In the genomic region with DNA sequence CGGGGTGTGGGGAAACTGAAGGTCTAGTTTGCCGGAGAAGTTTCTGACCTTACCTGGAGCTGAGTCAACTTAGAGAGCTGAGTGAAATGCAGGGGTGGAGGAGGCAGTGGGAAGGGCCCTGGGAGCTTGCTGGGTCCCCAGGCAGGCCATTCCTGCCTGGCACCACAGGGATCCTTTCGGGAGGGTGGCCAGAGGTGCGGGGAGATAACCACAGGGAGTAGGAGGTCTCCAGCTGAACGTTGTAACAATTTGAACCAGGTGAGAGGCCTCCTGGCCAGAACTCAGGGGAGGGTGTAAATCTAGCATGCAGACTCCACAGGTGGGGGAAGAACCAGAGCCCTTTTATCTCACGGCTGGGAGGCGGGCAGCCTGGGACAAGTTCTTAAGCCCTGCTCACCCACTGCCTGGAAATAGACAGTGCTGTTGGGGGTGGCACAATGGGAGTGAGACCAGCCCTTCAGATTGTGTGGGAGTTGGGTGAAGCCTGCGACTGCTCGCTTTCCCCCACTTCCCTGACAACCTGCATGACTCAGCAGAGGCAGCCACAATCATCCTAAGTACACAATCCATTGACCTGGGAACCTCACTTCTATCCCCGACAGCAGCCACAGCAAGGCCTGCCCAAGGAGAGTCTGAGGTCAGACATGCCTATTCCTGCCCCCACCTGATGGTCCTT, we compare ENCODE assay signal across 28 cellular contexts.
DNase-seq lines count a peak whose midpoint lies in the region; ATAC-seq, FAIRE-seq and TF ChIP-seq lines count a peak whose summit lies in the region.
"Had no signal": no experiment of that assay in that cellular context is flagged by ENCODE, and none has a peak within 500 bp of the region (broad histone marks: within the 10 kb centered on the region; RNA-seq: fewer than 3 reads in every experiment).

No MANE protein-coding gene starts in this region.

- CTCF ChIA-PET in HepG2 (lab: Yijun Ruan, JAX; ENCODE audit: low intra/inter-chr PET ratio, low total read pairs): no interaction called here
- CTCF ChIA-PET in GM10248 (lab: Yijun Ruan, JAX): no interaction called here

- H4K20me1 ChIP-seq in HepG2 (ENCODE audit: insufficient read depth, low read length): no peaks in the 10 kb centered on the region

- H3K27ac ChIP-seq in HepG2 (ENCODE audit: extremely low read length, insufficient read depth, low read length) (no peak overlapping the region), right lobe of liver (no peak overlapping the region), endodermal cell (ENCODE audit: low read depth, low read length) (no peak overlapping the region)
- H3K27ac ChIP-seq: brain microvascular endothelial cell, colonic mucosa, heart left ventricle, HL-60, parathyroid adenoma, spleen, WERI-Rb-1 had no signal

- no TSS peak for BruUV-seq in HepG2 (replicated peaks; lab: Mats Ljungman, UMichigan)

- WGBS in HepG2 (ENCODE audit: low lambda C conversion rate): 25% methylated on average over 5 of the region's 10 CpGs
- WGBS in right lobe of liver (ENCODE audit: insufficient coverage, low coverage, low lambda C conversion rate, missing lambda C conversion rate): 69% methylated on average over 5 of the region's 10 CpGs
- WGBS in endodermal cell (ENCODE audit: insufficient coverage in 1 of 2, insufficient read length in 1 of 2), 2 experiments: 80 to 82% methylated on average over 2 to 10 of the region's 10 CpGs

- H3K27me3 Mint-ChIP-seq in endodermal cell (ENCODE audit: insufficient read depth): peaks cover 9% of the 10 kb centered on the region
- H3K27me3 Mint-ChIP-seq: activated CD8-positive, alpha-beta memory T cell treated with anti-CD3 and anti-CD28 coated beads, Interleukin-2, amount 10 ng/mL, durations not matched to agents 7 days and 5 days; type B pancreatic cell had no signal

- POLR2A ChIA-PET in HepG2 (lab: Yijun Ruan, JAX): no interaction called here
- POLR2A ChIA-PET in GM10248 (lab: Yijun Ruan, JAX): no interaction called here

- H3K36me3 Mint-ChIP-seq in endodermal cell (ENCODE audit: low read depth): no peaks in the 10 kb centered on the region
- H3K36me3 Mint-ChIP-seq: activated CD8-positive, alpha-beta memory T cell treated with anti-CD3 and anti-CD28 coated beads, Interleukin-2, amount 10 ng/mL, durations not matched to agents 7 days and 5 days; type B pancreatic cell had no signal

- H3K9me3 Mint-ChIP-seq in endodermal cell: peaks cover 11% of the 10 kb centered on the region
- H3K9me3 Mint-ChIP-seq: type B pancreatic cell had no signal

- H3K4me3 ChIP-seq in HepG2 (replicated peaks in 1 of 3; ENCODE audit: insufficient read depth in 1 of 3, low read depth in 2 of 3, low read length in 3 of 3) (no peak overlapping the region), right lobe of liver (no peak overlapping the region), endodermal cell (ENCODE audit: low read length) (no peak overlapping the region)
- H3K4me3 ChIP-seq: colonic mucosa, heart left ventricle, spleen had no signal

- FAIRE-seq in HepG2 (lab: Jason Lieb, UNC) (no peak), urothelium cell line (lab: Jason Lieb, UNC) (no peak)

- H3K9me3 ChIP-seq in HepG2 (ENCODE audit: low read length) (no peaks in the 10 kb centered on the region), right lobe of liver (no peaks in the 10 kb centered on the region), endodermal cell (ENCODE audit: control insufficient read depth, low read length) (peaks cover 24% of the 10 kb centered on the region)
- H3K9me3 ChIP-seq: colonic mucosa had no signal

- no peak overlapping the region for H3K4me3 Mint-ChIP-seq in endodermal cell
- H3K4me3 Mint-ChIP-seq: activated CD8-positive, alpha-beta memory T cell treated with anti-CD3 and anti-CD28 coated beads, Interleukin-2, amount 10 ng/mL, durations not matched to agents 7 days and 5 days; activated naive CD4-positive, alpha-beta T cell treated with anti-CD3 and anti-CD28 coated beads for 36 hours; type B pancreatic cell had no signal

- H3K4me1 Mint-ChIP-seq in endodermal cell: peaks cover 23% of the 10 kb centered on the region
- H3K4me1 Mint-ChIP-seq: activated CD8-positive, alpha-beta memory T cell treated with anti-CD3 and anti-CD28 coated beads, Interleukin-2, amount 10 ng/mL, durations not matched to agents 7 days and 5 days had no signal

- H3K27me3 ChIP-seq in HepG2 (ENCODE audit: control insufficient read depth in 1 of 2, insufficient read depth in 2 of 2, low read length in 2 of 2) (no peaks in the 10 kb centered on the region), right lobe of liver (no peaks in the 10 kb centered on the region), endodermal cell (ENCODE audit: control insufficient read depth, insufficient read depth, low read length, poor library complexity, severe bottlenecking) (peaks cover 16% of the 10 kb centered on the region)
- H3K27me3 ChIP-seq: brain microvascular endothelial cell, colonic mucosa, heart left ventricle, spleen had no signal

- peak overlapping the region; percentile 5 for H2AFZ ChIP-seq in HepG2 (ENCODE audit: low read length)
- H2AFZ ChIP-seq: parathyroid adenoma had no signal

- ATAC-seq in HepG2 (peak; percentile 80), right lobe of liver (no peak)
- ATAC-seq: activated CD8-positive, alpha-beta memory T cell treated with anti-CD3 and anti-CD28 coated beads, Interleukin-2, amount 10 ng/mL, durations not matched to agents 7 days and 5 days; heart left ventricle; right cardiac atrium had no signal

- H3K79me2 ChIP-seq in HepG2 (ENCODE audit: insufficient read depth, low read length): no peaks in the 10 kb centered on the region
- H3K79me2 ChIP-seq: parathyroid adenoma had no signal

- peak overlapping the region; percentile 13 for H3K27ac Mint-ChIP-seq in endodermal cell
- H3K27ac Mint-ChIP-seq: activated CD8-positive, alpha-beta memory T cell treated with anti-CD3 and anti-CD28 coated beads, Interleukin-2, amount 10 ng/mL, durations not matched to agents 7 days and 5 days; activated naive CD4-positive, alpha-beta T cell treated with anti-CD3 and anti-CD28 coated beads for 36 hours; type B pancreatic cell had no signal

- DNase-seq in HepG2 (ENCODE audit: low spot score) (peak; percentile 16), right lobe of liver (no peak), NCI-H345 treated with DMSO at 0.1 percent for 48 hours (lab: John Stamatoyannopoulos, UW; ENCODE audit: unreplicated experiment) (peak; percentile 79), endodermal cell (peak; percentile 68), urothelium cell line (ENCODE audit: low spot score) (peak; percentile 16), AML-193 (lab: John Stamatoyannopoulos, UW) (no peak), GM10248 (ENCODE audit: extremely low spot score) (no peak)
- DNase-seq in stimulated activated naive CD4-positive, alpha-beta T cell (lab: John Stamatoyannopoulos, UW): no peak
- DNase-seq: activated CD8-positive, alpha-beta memory T cell treated with anti-CD3 and anti-CD28 coated beads, Interleukin-2, amount 10 ng/mL, durations not matched to agents 7 days and 5 days; activated naive CD4-positive, alpha-beta T cell treated with anti-CD3 and anti-CD28 coated beads for 36 hours; activated T-cell treated with anti-CD3 and anti-CD28 coated beads, Interleukin-2, amount 50 U/mL, for 48 hours; amniotic stem cell; brain microvascular endothelial cell; colonic mucosa; DND-41; effector CD8-positive, alpha-beta T cell; erythroblast; foreskin fibroblast; NCI-H1092; NCI-H1930; NCI-H446 treated with DMSO at 0.1 percent for 48 hours; spleen; WERI-Rb-1 had no signal

- H3K4me2 ChIP-seq in HepG2 (ENCODE audit: low read depth, low read length): 0 out of 2 replicates have a peak overlapping the region, but pooled peaks have one; percentile 11

- H3K9ac ChIP-seq in HepG2 (ENCODE audit: insufficient read depth, low read depth, low read length) (no peak overlapping the region), endodermal cell (ENCODE audit: extremely low read depth, low read length, poor library complexity, severe bottlenecking) (no peak overlapping the region)
- H3K9ac ChIP-seq: parathyroid adenoma had no signal

- H3K36me3 ChIP-seq in HepG2 (replicated peaks in 1 of 2; ENCODE audit: control insufficient read depth in 1 of 2, insufficient read depth in 2 of 2, low read length in 2 of 2) (no peaks in the 10 kb centered on the region), right lobe of liver (no peaks in the 10 kb centered on the region), endodermal cell (ENCODE audit: control insufficient read depth, insufficient read depth, low read length) (no peaks in the 10 kb centered on the region)
- H3K36me3 ChIP-seq: brain microvascular endothelial cell, colonic mucosa, heart left ventricle, spleen, WERI-Rb-1 had no signal

- H3K4me1 ChIP-seq in HepG2 (ENCODE audit: insufficient read depth, low read length) (0 out of 2 replicates have a peak, but pooled peaks cover 10% of the 10 kb centered on the region), right lobe of liver (no peaks in the 10 kb centered on the region), endodermal cell (ENCODE audit: control insufficient read depth, insufficient read depth, low read length) (no peaks in the 10 kb centered on the region)
- H3K4me1 ChIP-seq: colonic mucosa, heart left ventricle, parathyroid adenoma, spleen had no signal

- TF ChIP-seq RAD21 in HepG2 (CRISPR knock-in tag; IDR thresholded peaks at IDR 0.05): no peak

- in situ Hi-C loops in HepG2 (cut with HindIII; ENCODE audit: extremely low pct_ligation_motif_present, low pct_unique_long_range_greater_than_20kb): no loop called here

- TF ChIP-seq POLR2A in HepG2 (IDR thresholded peaks at IDR 0.05; ENCODE audit: insufficient read depth in 1 of 2, low read depth in 2 of 2, low read length in 2 of 2): no peak
- no peak for TF ChIP-seq POLR2A in right lobe of liver (IDR thresholded peaks at IDR 0.05)

- TF ChIP-seq EP300 in HepG2 (IDR thresholded peaks at IDR 0.05; ENCODE audit: low read depth in 2 of 2, low read length in 2 of 2) (no peak), HepG2 (CRISPR knock-in tag; IDR thresholded peaks at IDR 0.05; ENCODE audit: borderline replicate concordance) (no peak)

- intact Hi-C loops in HepG2 (cut with micrococcal nuclease; ENCODE audit: unreplicated experiment) (no loop called here), right lobe of liver (cut with DNase I) (no loop called here)

- no peak for TF ChIP-seq CTCF in HepG2 (CRISPR knock-in tag; IDR thresholded peaks at IDR 0.05)
- no peak for TF ChIP-seq CTCF in right lobe of liver (IDR thresholded peaks at IDR 0.05)
- no peak for TF ChIP-seq CTCF in endodermal cell (conservative IDR thresholded peaks at IDR 0.05)
- TF ChIP-seq CTCF in GM10248 (IDR thresholded peaks at IDR 0.05; ENCODE audit: control extremely low read depth, extremely low read depth, low read depth, missing control alignments): no peak

TF ChIP-seq in HepG2, 621 proteins besides CTCF, POLR2A, EP300 and RAD21:
- no peak for TF ChIP-seq ZNF180 (CRISPR knock-in tag; IDR thresholded peaks at IDR 0.05; ENCODE audit: borderline replicate concordance, low read depth)
- TF ChIP-seq NFE2L2 (IDR thresholded peaks at IDR 0.05; ENCODE audit: low read length): peak; percentile 77
- TF ChIP-seq MAFK (conservative IDR thresholded peaks at IDR 0.05 in 1 of 2, IDR thresholded peaks at IDR 0.05 in 1 of 2; ENCODE audit: low read length in 2 of 2): 0 out of 4 replicates have a peak, but pooled peaks of 1 of the 2 experiments have one; percentile 14
- TF ChIP-seq FOSL2 (CRISPR knock-in tag; IDR thresholded peaks at IDR 0.05): peak; percentile 72

Comparison
In these comparisons a context has a peak if more than half of its experiments do, and no peak if none do; other contexts are left out.
1. DNase-seq: peak in HepG2 (single experiment), NCI-H345 treated with DMSO at 0.1 percent for 48 hours (single experiment), endodermal cell (single experiment) and urothelium cell line (single experiment); none in right lobe of liver (0 of 3), AML-193 (0 of 2), GM10248 (single experiment) and stimulated activated naive CD4-positive, alpha-beta T cell (0 of 6).